ENCODE assay signal across 18 cellular contexts in genomic region chr15:97425596-97425995, GRCh38.
DNase-seq lines count a peak whose midpoint lies in the region; ATAC-seq, FAIRE-seq and TF ChIP-seq lines count a peak whose summit lies in the region.
"Had no signal": no experiment of that assay in that cellular context is flagged by ENCODE, and none has a peak within 500 bp of the region (broad histone marks: within the 10 kb centered on the region; RNA-seq: fewer than 3 reads in every experiment).

No MANE protein-coding gene starts in this region.

- DNase-seq in A673 (ENCODE audit: low spot score) (peak; percentile 60), DMS153 (lab: John Stamatoyannopoulos, UW) (peak; percentile 50), NCI-H2081 treated with DMSO at 0.1 percent for 48 hours (lab: John Stamatoyannopoulos, UW) (peak; percentile 56), OCI-M1 (lab: John Stamatoyannopoulos, UW) (peak; percentile 4), GM10266 (ENCODE audit: extremely low spot score) (no peak), GM12891 (ENCODE audit: insufficient read length, low spot score) (no peak), SKM-1 (lab: John Stamatoyannopoulos, UW; ENCODE audit: unreplicated experiment) (no peak)
- DNase-seq: CD8-positive, alpha-beta T cell; DMS 273 treated with DMSO at 0.1 percent for 48 hours; KBM-7; NCI-H1105 treated with DMSO at 0.1 percent for 48 hours; PC-9 had no signal

- H3K27me3 ChIP-seq in A673 (replicated peaks; ENCODE audit: insufficient read depth, low read depth, low read length, poor library complexity) = no peaks in the 10 kb centered on the region

- peaks cover 9% of the 10 kb centered on the region for H3K4me1 ChIP-seq in A673 (ENCODE audit: insufficient read depth, low read length, poor library complexity, severe bottlenecking)

- CTCF ChIA-PET in A673 (lab: Charles Lee) = no interaction called here

- FAIRE-seq in GM12891 (lab: Jason Lieb, UNC) = no peak
- FAIRE-seq: GM12892, GM19239 had no signal

- no TSS peak for BruUV-seq in A673 (replicated peaks; lab: Mats Ljungman, UMichigan)

- no peaks in the 10 kb centered on the region for H3K9me3 ChIP-seq in A673 (ENCODE audit: low read depth, low read length, poor library complexity, severe bottlenecking)

- no peak overlapping the region for H3K27ac ChIP-seq in A673 (ENCODE audit: low read depth, low read length, poor library complexity, severe bottlenecking)
- H3K27ac ChIP-seq: PC-9, SK-N-MC had no signal

- intact Hi-C loops in A673 (cut with micrococcal nuclease; ENCODE audit: unreplicated experiment) = no loop called here

- no peak for ATAC-seq in HG03280 (IDR thresholded peaks at IDR 0.05; ENCODE audit: unreplicated experiment)
- ATAC-seq: CD8-positive, alpha-beta T cell; GM23338; Right ventricle myocardium inferior had no signal

- no peaks in the 10 kb centered on the region for H3K36me3 ChIP-seq in A673 (ENCODE audit: insufficient read depth, low read length, poor library complexity, severe bottlenecking)

- POLR2A ChIA-PET in A673 (lab: Charles Lee; ENCODE audit: low non-redundant PET) = interaction anchor here (0.7 kb wide), 1 partner anchor 81 kb away, joined by 8 read pairs; no protein-coding TSS in a partner anchor

- no peak for TF ChIP-seq CTCF in A673 (conservative IDR thresholded peaks at IDR 0.05; ENCODE audit: low read depth, low read length)
- no peak for TF ChIP-seq CTCF in GM10266 (IDR thresholded peaks at IDR 0.05; ENCODE audit: control insufficient read depth, insufficient read depth, low read depth, missing control alignments)

- TF ChIP-seq POLR2A in GM12891 (IDR thresholded peaks at IDR 0.05; ENCODE audit: low read depth, low read length) = no peak

- H3K4me3 ChIP-seq in A673 (ENCODE audit: low read depth, low read length, poor library complexity, severe bottlenecking) = no peak overlapping the region
- H3K4me3 ChIP-seq: GM23338, PC-9, SK-N-MC had no signal

TF ChIP-seq in GM12891, 5 proteins besides CTCF, POLR2A, EP300 and RAD21:
- no peak for TF ChIP-seq POU2F2 (IDR thresholded peaks at IDR 0.05; ENCODE audit: low read depth, low read length)
- TF ChIP-seq POLR2AphosphoS5 (IDR thresholded peaks at IDR 0.05; ENCODE audit: low read depth, low read length) = no peak
- TF ChIP-seq PAX5 (IDR thresholded peaks at IDR 0.05; ENCODE audit: insufficient read depth, low read length, severe bottlenecking) = no peak
- TF ChIP-seq TAF1 (IDR thresholded peaks at IDR 0.05; ENCODE audit: low read depth, low read length) = no peak
- no peak for TF ChIP-seq SPI1 (IDR thresholded peaks at IDR 0.05; ENCODE audit: low read depth, low read length)

Comparison
In these comparisons a context has a peak if more than half of its experiments do, and no peak if none do; other contexts are left out.
1. DNase-seq: peak in A673 (single experiment), DMS153 (single experiment), NCI-H2081 treated with DMSO at 0.1 percent for 48 hours (single experiment) and OCI-M1 (single experiment); none in GM10266 (single experiment), GM12891 (single experiment) and SKM-1 (single experiment).